ENCODE assay signal across 19 cellular contexts in genomic region chr17:72486806-72487205, GRCh38.
DNase-seq lines count a peak whose midpoint lies in the region; ATAC-seq, FAIRE-seq and TF ChIP-seq lines count a peak whose summit lies in the region.
"Had no signal": no experiment of that assay in that cellular context is flagged by ENCODE, and none has a peak within 500 bp of the region (broad histone marks: within the 10 kb centered on the region; RNA-seq: fewer than 3 reads in every experiment).

No MANE protein-coding gene starts in this region.

- H3K79me2 ChIP-seq in HCT116 (ENCODE audit: insufficient read depth, low read length) = peaks cover 65% of the 10 kb centered on the region
- no peaks in the 10 kb centered on the region for H3K79me2 ChIP-seq in H1 (ENCODE audit: control insufficient read depth in 1 of 2, insufficient read depth in 2 of 2, low read length in 2 of 2)

- peak overlapping the region; percentile 84 for H3K4ac ChIP-seq in H1 (replicated peaks; ENCODE audit: insufficient read length, low read depth, low read length)

- no peak overlapping the region for H4K91ac ChIP-seq in H1 (replicated peaks; ENCODE audit: insufficient read length, low read length)

- H2BK12ac ChIP-seq in H1 (ENCODE audit: low read depth, low read length) = no peak overlapping the region

- RAD21 ChIA-PET in HCT116 (lab: Charles Lee; ENCODE audit: low non-redundant PET in 1 of 2, low total read pairs in 2 of 2, uncharacterized antibody in 2 of 2, unreplicated experiment in 2 of 2) = no interaction called here

- H3K18ac ChIP-seq in H1 (ENCODE audit: extremely low read depth, low read length) = no peak overlapping the region

- no peaks in the 10 kb centered on the region for H3K23me2 ChIP-seq in H1 (ENCODE audit: low read depth, low read length)

- H3K4me2 ChIP-seq in HCT116 (ENCODE audit: low read length) (no peak overlapping the region), H1 (ENCODE audit: insufficient read depth in 1 of 2, low read depth in 2 of 2, low read length in 2 of 2) (no peak overlapping the region)
- H3K4me2 ChIP-seq: BLaER1, GM23338 had no signal

- POLR2A ChIA-PET in HCT116 (lab: Charles Lee) (no interaction called here), Panc1 (lab: Charles Lee) (interaction anchor here (0.7 kb wide), 1 partner anchor 52 kb away, joined by 3 read pairs; no protein-coding TSS in a partner anchor), H1 (lab: Charles Lee; ENCODE audit: partially characterized antibody) (no interaction called here)

- no peak overlapping the region for H2BK120ac ChIP-seq in H1 (replicated peaks; ENCODE audit: low read depth, low read length)

- no peaks in the 10 kb centered on the region for H3K4me1 ChIP-seq in HCT116 (ENCODE audit: control insufficient read depth in 1 of 2, insufficient read depth in 2 of 2, low read length in 2 of 2)
- H3K4me1 ChIP-seq in Panc1 (ENCODE audit: control insufficient read depth, insufficient read depth, low read length) = peaks cover 61% of the 10 kb centered on the region
- H3K4me1 ChIP-seq in H1 (replicated peaks in 1 of 4; ENCODE audit: control insufficient read depth in 3 of 4, insufficient read depth in 4 of 4, low read length in 3 of 4) = no peaks in the 10 kb centered on the region; a peak in 1 of 7 replicates
- no peaks in the 10 kb centered on the region for H3K4me1 ChIP-seq in adrenal gland (replicated peaks in 1 of 2)
- H3K4me1 ChIP-seq: BLaER1, HAP-1 had no signal

- intact Hi-C loops in HCT116 (cut with micrococcal nuclease) (no loop called here), Panc1 (cut with micrococcal nuclease; ENCODE audit: unreplicated experiment) (no loop called here), adrenal gland (cut with DNase I) (no loop called here)

- H3K9ac ChIP-seq in HCT116 (ENCODE audit: low read length) (no peak overlapping the region), H1 (replicated peaks in 1 of 4; ENCODE audit: extremely low read depth in 1 of 4, low read depth in 3 of 4, low read length in 3 of 4) (no peak overlapping the region)
- H3K9ac ChIP-seq: BLaER1 had no signal

- H2BK5ac ChIP-seq in H1 (ENCODE audit: low read depth, low read length) = no peak overlapping the region

- ATAC-seq in HCT116 = no peak
- ATAC-seq in Panc1 = no peak
- ATAC-seq in GM19328 (IDR thresholded peaks at IDR 0.05; ENCODE audit: unreplicated experiment) = no peak
- ATAC-seq: CD8-positive, alpha-beta T cell; GM23338 had no signal

- no peaks in the 10 kb centered on the region for H3K9me2 ChIP-seq in HCT116 (ENCODE audit: insufficient read depth)

- CTCF ChIA-PET in HCT116 (lab: Charles Lee) (interaction anchor here (1.1 kb wide), 1 partner anchor 1402 kb away, joined by 3 read pairs; no protein-coding TSS in a partner anchor), Panc1 (lab: Charles Lee) (no interaction called here), H1 (lab: Charles Lee; ENCODE audit: partially characterized antibody) (interaction anchor here (1.0 to 2.1 kb wide), 2 partner anchors 13 to 56 kb away, joined by 4 to 5 read pairs; no protein-coding TSS in a partner anchor)

- BruUV-seq in HCT116 (replicated peaks; lab: Mats Ljungman, UMichigan) (no TSS peak), Panc1 (replicated peaks; lab: Mats Ljungman, UMichigan) (no TSS peak)

- TF ChIP-seq CTCF in HCT116 (IDR thresholded peaks at IDR 0.05 in 2 of 3, conservative IDR thresholded peaks at IDR 0.05 in 1 of 3; ENCODE audit: borderline replicate concordance in 1 of 3, insufficient read depth in 1 of 3, low read depth in 2 of 3, low read length in 2 of 3) (no peak), Panc1 (IDR thresholded peaks at IDR 0.05) (no peak), H1 (IDR thresholded peaks at IDR 0.05; ENCODE audit: control extremely low read depth in 1 of 3, insufficient read depth in 1 of 3, low read depth in 1 of 3, low read length in 3 of 3) (no peak), adrenal gland (IDR thresholded peaks at IDR 0.05) (no peak)

- no peak overlapping the region for H3K56ac ChIP-seq in H1 (replicated peaks; ENCODE audit: insufficient read length, low read depth, low read length)

- no peak overlapping the region for H4K8ac ChIP-seq in H1 (ENCODE audit: extremely low read depth, insufficient read depth, low read length)

- no peak overlapping the region for H4K5ac ChIP-seq in H1 (ENCODE audit: insufficient read length, low read depth, low read length)

- H3K79me1 ChIP-seq in H1 (ENCODE audit: low read depth, low read length) = no peaks in the 10 kb centered on the region

- no peak overlapping the region for H3K14ac ChIP-seq in H1 (ENCODE audit: insufficient read length)

- TF ChIP-seq POLR2A in HCT116 (IDR thresholded peaks at IDR 0.05; ENCODE audit: borderline replicate concordance, extremely low read depth, insufficient read depth, insufficient read length) (no peak), H1 (IDR thresholded peaks at IDR 0.05; ENCODE audit: control extremely low read depth in 1 of 2, low read depth in 2 of 2, low read length in 2 of 2) (no peak), adrenal gland (IDR thresholded peaks at IDR 0.05) (no peak)

- no peak overlapping the region for H3K4me3 ChIP-seq in HCT116 (replicated peaks in 1 of 2; ENCODE audit: low read depth in 1 of 2, low read length in 2 of 2)
- no peak overlapping the region for H3K4me3 ChIP-seq in Panc1 (ENCODE audit: low read depth in 2 of 2, low read length in 2 of 2)
- H3K4me3 ChIP-seq in H1 (ENCODE audit: extremely low read depth in 1 of 4, insufficient read depth in 2 of 4, low read depth in 3 of 4, low read length in 4 of 4) = no peak overlapping the region
- no peak overlapping the region for H3K4me3 ChIP-seq in adrenal gland
- H3K4me3 ChIP-seq: BLaER1, GM23338, HAP-1 had no signal

- FAIRE-seq in H1 (lab: Jason Lieb, UNC) = no peak
- FAIRE-seq: G401.6, H54 had no signal

- H3K27ac ChIP-seq in HCT116 (ENCODE audit: low read depth, low read length) (no peak overlapping the region), Panc1 (ENCODE audit: low read length) (peak overlapping the region; percentile 91), H1 (ENCODE audit: low read depth, low read length) (no peak overlapping the region), adrenal gland (no peak overlapping the region)
- H3K27ac ChIP-seq: 22Rv1, BLaER1, C4-2B had no signal

- H2BK20ac ChIP-seq in H1 (ENCODE audit: low read length) = no peak overlapping the region

- peaks cover 4 to 16% of the 10 kb centered on the region in 2 experiments; a peak in 1 of 4 replicates for H3K9me3 ChIP-seq in HCT116 (ENCODE audit: control insufficient read depth in 1 of 2, insufficient read depth in 1 of 2, low read depth in 1 of 2, low read length in 2 of 2)
- H3K9me3 ChIP-seq in Panc1 (ENCODE audit: control insufficient read depth, insufficient read depth, low read depth, low read length) = no peaks in the 10 kb centered on the region
- no peaks in the 10 kb centered on the region for H3K9me3 ChIP-seq in H1 (ENCODE audit: insufficient read depth in 2 of 2, low read depth in 1 of 2, low read length in 1 of 2)
- H3K9me3 ChIP-seq in adrenal gland (replicated peaks in 1 of 3) = no peaks in the 10 kb centered on the region
- H3K9me3 ChIP-seq: HAP-1 had no signal

- in situ Hi-C loops in Panc1 (cut with HindIII; ENCODE audit: low pct_unique_long_range_greater_than_20kb, low sequenced_read_pairs) = loop anchor here (25.0 kb wide), 1 partner anchor 350 kb away; no protein-coding TSS in a partner anchor

- no peak for TF ChIP-seq RAD21 in HCT116 (IDR thresholded peaks at IDR 0.05; ENCODE audit: low read depth)
- no peak for TF ChIP-seq RAD21 in H1 (IDR thresholded peaks at IDR 0.05 in 1 of 2, conservative IDR thresholded peaks at IDR 0.05 in 1 of 2; ENCODE audit: low read depth in 2 of 2, low read length in 2 of 2)

- H3K27me3 ChIP-seq in HCT116 (ENCODE audit: insufficient read depth, low read length) (no peaks in the 10 kb centered on the region), Panc1 (ENCODE audit: control insufficient read depth, insufficient read depth, low read length) (no peaks in the 10 kb centered on the region), H1 (replicated peaks in 1 of 4; ENCODE audit: control insufficient read depth in 3 of 4, extremely low read depth in 1 of 4, insufficient read depth in 3 of 4, low read length in 3 of 4) (no peaks in the 10 kb centered on the region), adrenal gland (no peaks in the 10 kb centered on the region)
- H3K27me3 ChIP-seq: BLaER1 had no signal

- no peak overlapping the region for H2BK15ac ChIP-seq in H1 (ENCODE audit: low read length)

- H2AK5ac ChIP-seq in H1 (ENCODE audit: low read depth, low read length) = no peak overlapping the region

- peak; percentile 7 for DNase-seq in NCI-H146 (lab: John Stamatoyannopoulos, UW)
- no peak for DNase-seq in NCI-H146 treated with DMSO at 0.1 percent for 48 hours (lab: John Stamatoyannopoulos, UW; ENCODE audit: unreplicated experiment)
- DNase-seq in HCT116 (ENCODE audit: low read depth, low spot score) = no peak
- no peak for DNase-seq in Panc1 (ENCODE audit: low read depth, low spot score)
- no peak for DNase-seq in H1 (ENCODE audit: low read depth in 1 of 2, low spot score in 2 of 2)
- DNase-seq in adrenal gland = no peak
- DNase-seq: Caco-2; CD4-positive, CD25-positive, alpha-beta regulatory T cell; CD8-positive, alpha-beta T cell; DMS153; DND-41 had no signal

- H4K20me1 ChIP-seq in HCT116 (ENCODE audit: insufficient read depth) = peaks cover 12% of the 10 kb centered on the region; the same call in 1 of the 2 replicates
- H4K20me1 ChIP-seq in H1 (replicated peaks in 1 of 2; ENCODE audit: control insufficient read depth in 1 of 2, insufficient read depth in 2 of 2, low read length in 2 of 2) = no peaks in the 10 kb centered on the region
- H4K20me1 ChIP-seq: BLaER1 had no signal

- H3K23ac ChIP-seq in H1 (ENCODE audit: insufficient read length) = no peak overlapping the region

- H2AFZ ChIP-seq in HCT116 (ENCODE audit: low read depth, low read length, poor library complexity, severe bottlenecking) (no peak overlapping the region), H1 (ENCODE audit: low read length) (no peak overlapping the region)
- H2AFZ ChIP-seq: GM23338 had no signal

- no peaks in the 10 kb centered on the region for H3K36me3 ChIP-seq in HCT116 (ENCODE audit: control insufficient read depth in 1 of 2, insufficient read depth in 2 of 2, low read length in 2 of 2)
- H3K36me3 ChIP-seq in Panc1 (ENCODE audit: control insufficient read depth, insufficient read depth, low read length) = no peaks in the 10 kb centered on the region
- H3K36me3 ChIP-seq in H1 (ENCODE audit: control insufficient read depth in 2 of 4, insufficient read depth in 4 of 4, low read length in 3 of 4) = no peaks in the 10 kb centered on the region
- no peaks in the 10 kb centered on the region for H3K36me3 ChIP-seq in adrenal gland (replicated peaks in 1 of 2)
- H3K36me3 ChIP-seq: BLaER1, HAP-1 had no signal

- TF ChIP-seq EP300 in H1 (IDR thresholded peaks at IDR 0.05; ENCODE audit: borderline replicate concordance in 1 of 2, low read depth in 2 of 2, low read length in 2 of 2) = no peak

TF ChIP-seq in HCT116, 20 proteins besides CTCF, POLR2A, EP300 and RAD21 (continues in another document):
- no peak for TF ChIP-seq CBX3 (IDR thresholded peaks at IDR 0.05; ENCODE audit: low read depth)
- TF ChIP-seq ELF1 (IDR thresholded peaks at IDR 0.05; ENCODE audit: borderline replicate concordance, low read depth) = no peak

TF ChIP-seq in H1, 55 proteins besides CTCF, POLR2A, EP300 and RAD21 (continues in another document):
- TF ChIP-seq BRCA1 (IDR thresholded peaks at IDR 0.05; ENCODE audit: low read depth, low read length) (no peak), NANOG (IDR thresholded peaks at IDR 0.05; ENCODE audit: insufficient read depth, low read depth, low read length, poor library complexity, severe bottlenecking) (no peak)
